In genomic region chr16:10979717-10980601, GRCh38 we compare ENCODE assay signal across 1 cellular context.
A peak's percentile ranks its signal among the peaks of the same experiment; 100 is the strongest.
TF ChIP-seq lines count a peak whose summit lies in the region.

No MANE protein-coding gene starts in this region.

TF ChIP-seq in HepG2, 621 proteins besides CTCF, POLR2A, EP300 and RAD21 (continues in another document):
- no peak for TF ChIP-seq KLF12 (CRISPR knock-in tag; IDR thresholded peaks at IDR 0.05; ENCODE audit: borderline replicate concordance)
- TF ChIP-seq ZBED4 (CRISPR knock-in tag; IDR thresholded peaks at IDR 0.05; ENCODE audit: borderline replicate concordance) = 0 out of 2 replicates have a peak, but pooled peaks have one; percentile 13
- no peak for TF ChIP-seq SOX13 (IDR thresholded peaks at IDR 0.05)
- peak in 1 of 2 experiments; percentile 6; a peak in 1 of 4 replicates for TF ChIP-seq SOX13 (CRISPR knock-in tag; conservative IDR thresholded peaks at IDR 0.05 in 1 of 2, IDR thresholded peaks at IDR 0.05 in 1 of 2)
- TF ChIP-seq PRDM4 (CRISPR knock-in tag; IDR thresholded peaks at IDR 0.05; ENCODE audit: borderline replicate concordance) = no peak
- TF ChIP-seq FOXO1 (CRISPR knock-in tag; IDR thresholded peaks at IDR 0.05) = no peak
- TF ChIP-seq ZGPAT (CRISPR knock-in tag; IDR thresholded peaks at IDR 0.05) = no peak
- no peak for TF ChIP-seq MIER2 (CRISPR knock-in tag; IDR thresholded peaks at IDR 0.05)
- TF ChIP-seq MAFK (conservative IDR thresholded peaks at IDR 0.05 in 1 of 2, IDR thresholded peaks at IDR 0.05 in 1 of 2; ENCODE audit: low read length in 2 of 2) = no peak
- TF ChIP-seq ZNF687 (CRISPR knock-in tag; IDR thresholded peaks at IDR 0.05) = peak; percentile 82
- TF ChIP-seq ZNF496 (CRISPR knock-in tag; IDR thresholded peaks at IDR 0.05; ENCODE audit: insufficient replicate concordance) = no peak
- TF ChIP-seq ZNF605 (CRISPR knock-in tag; IDR thresholded peaks at IDR 0.05) = no peak
- no peak for TF ChIP-seq CREBL2 (CRISPR knock-in tag; IDR thresholded peaks at IDR 0.05; ENCODE audit: borderline replicate concordance)
- no peak for TF ChIP-seq ZZZ3 (CRISPR knock-in tag; IDR thresholded peaks at IDR 0.05; ENCODE audit: borderline replicate concordance)
- no peak for TF ChIP-seq NR2F2 (IDR thresholded peaks at IDR 0.05; ENCODE audit: borderline replicate concordance, low read depth)
- TF ChIP-seq LBX2 (CRISPR knock-in tag; IDR thresholded peaks at IDR 0.05; ENCODE audit: borderline replicate concordance) = no peak
- TF ChIP-seq TEAD2 (CRISPR knock-in tag; IDR thresholded peaks at IDR 0.05) = no peak
- peak; percentile 49 for TF ChIP-seq TEAD3 (CRISPR knock-in tag; optimal IDR thresholded peaks at IDR 0.05; ENCODE audit: borderline replicate concordance)
- no peak for TF ChIP-seq SP1 (IDR thresholded peaks at IDR 0.05)
- TF ChIP-seq SP1 (CRISPR knock-in tag; IDR thresholded peaks at IDR 0.05) = no peak
- TF ChIP-seq ZNF281 (CRISPR knock-in tag; IDR thresholded peaks at IDR 0.05; ENCODE audit: borderline replicate concordance) = no peak
- TF ChIP-seq ZMAT5 (CRISPR knock-in tag; IDR thresholded peaks at IDR 0.05; ENCODE audit: borderline replicate concordance, low read depth) = no peak
- TF ChIP-seq USF2 (IDR thresholded peaks at IDR 0.05; ENCODE audit: low read depth, low read length) = no peak
- no peak for TF ChIP-seq USF2 (CRISPR knock-in tag; IDR thresholded peaks at IDR 0.05; ENCODE audit: borderline replicate concordance)
- TF ChIP-seq ZNF382 (CRISPR knock-in tag; IDR thresholded peaks at IDR 0.05; ENCODE audit: borderline replicate concordance) = no peak
- TF ChIP-seq GFI1 (CRISPR knock-in tag; IDR thresholded peaks at IDR 0.05; ENCODE audit: borderline replicate concordance) = no peak
- no peak for TF ChIP-seq MYNN (CRISPR knock-in tag; IDR thresholded peaks at IDR 0.05; ENCODE audit: low read depth)
- no peak for TF ChIP-seq ZNF784 (CRISPR knock-in tag; IDR thresholded peaks at IDR 0.05; ENCODE audit: borderline replicate concordance)
- TF ChIP-seq ZNF230 (CRISPR knock-in tag; IDR thresholded peaks at IDR 0.05) = no peak
- no peak for TF ChIP-seq MTA3 (CRISPR knock-in tag; IDR thresholded peaks at IDR 0.05)
- TF ChIP-seq ZFX (CRISPR knock-in tag; IDR thresholded peaks at IDR 0.05; ENCODE audit: low read depth) = no peak
- TF ChIP-seq GATAD2A (CRISPR knock-in tag; IDR thresholded peaks at IDR 0.05) = 0 out of 2 replicates have a peak, but pooled peaks have one; percentile 12
- TF ChIP-seq KLF16 (CRISPR knock-in tag; IDR thresholded peaks at IDR 0.05) = no peak
- TF ChIP-seq ISL2 (CRISPR knock-in tag; IDR thresholded peaks at IDR 0.05) = 0 out of 2 replicates have a peak, but pooled peaks have one; percentile 12
- no peak for TF ChIP-seq RELA (CRISPR knock-in tag; IDR thresholded peaks at IDR 0.05)
- no peak for TF ChIP-seq FOXK2 (IDR thresholded peaks at IDR 0.05)
- TF ChIP-seq ZNF432 (CRISPR knock-in tag; IDR thresholded peaks at IDR 0.05; ENCODE audit: borderline replicate concordance) = no peak
- no peak for TF ChIP-seq ZNF577 (CRISPR knock-in tag; IDR thresholded peaks at IDR 0.05; ENCODE audit: borderline replicate concordance, low read depth)
- TF ChIP-seq NCOR1 (IDR thresholded peaks at IDR 0.05; ENCODE audit: borderline replicate concordance, low read length) = peak; percentile 33; the same call in 1 of the 2 replicates
- TF ChIP-seq ZNF20 (CRISPR knock-in tag; IDR thresholded peaks at IDR 0.05) = no peak
